9 cellular contexts compared by ENCODE assay signal in the genomic region with DNA sequence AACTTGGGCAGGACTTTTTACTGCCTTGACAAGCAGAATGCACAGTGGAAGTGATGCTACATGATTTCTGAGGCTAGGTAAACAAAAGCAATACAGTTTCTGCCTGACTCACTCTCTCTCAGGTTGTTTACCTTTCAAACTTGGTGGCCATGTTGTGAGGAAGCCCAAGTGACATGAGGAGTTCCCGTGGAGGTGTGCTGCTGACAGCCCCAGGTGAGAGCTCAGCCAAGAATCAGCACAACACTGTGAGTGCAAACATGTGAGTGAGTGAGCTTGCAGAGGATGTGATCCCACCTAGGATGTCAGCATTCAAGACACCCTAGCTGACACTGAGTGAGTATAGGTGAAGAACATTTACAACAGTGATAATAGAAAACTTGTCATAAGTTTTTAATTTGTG.
"Had no signal": no experiment of that assay in that cellular context is flagged by ENCODE, and none has a peak within 500 bp of the region (broad histone marks: within the 10 kb centered on the region; RNA-seq: fewer than 3 reads in every experiment).

No MANE protein-coding gene starts in this region.

- FAIRE-seq: H54, HTR-8/SVneo, K562 had no signal

- H3K4me3 ChIP-seq: GM23248, K562 had no signal

- H3K27ac ChIP-seq: GM23248 had no signal

- ATAC-seq: K562 had no signal

- H2AFZ ChIP-seq: GM23248 had no signal

- H3K9ac ChIP-seq: GM23248 had no signal

- DNase-seq: GM23248, GOT3, H9, HCEC 1CT, IMR-90, KG1 had no signal
